In genomic region chr15:69697913-69698312, GRCh38 we compare ENCODE assay signal across 16 cellular contexts.
DNase-seq lines count a peak whose midpoint lies in the region; ATAC-seq and TF ChIP-seq lines count a peak whose summit lies in the region.
"Had no signal": no experiment of that assay in that cellular context is flagged by ENCODE, and none has a peak within 500 bp of the region (broad histone marks: within the 10 kb centered on the region; RNA-seq: fewer than 3 reads in every experiment).

No MANE protein-coding gene starts in this region.

- H3K36me3 ChIP-seq in HEK293 (ENCODE audit: control insufficient read depth in 2 of 2, insufficient read depth in 1 of 2, low read length in 2 of 2): no peaks in the 10 kb centered on the region
- H3K36me3 ChIP-seq: brain microvascular endothelial cell, right lobe of liver had no signal

- no peak overlapping the region for H3K27ac ChIP-seq in HEK293 (ENCODE audit: extremely low read depth, low read depth, low read length)
- H3K27ac ChIP-seq: brain microvascular endothelial cell, right lobe of liver had no signal

- peaks cover 0 to 2% (median 2%) of the 10 kb centered on the region in 3 donors for H3K27me3 Mint-ChIP-seq in CD14-positive monocyte (ENCODE audit: low read depth in 3 of 3)
- H3K27me3 Mint-ChIP-seq in activated T-helper 2 cell treated with anti-CD3 and anti-CD28 coated beads, Interferon-gamma antibody, Interleukin-2, Interleukin-4, amounts not matched to agents 10 μg/mL and 5 μg/mL and 100 μg/mL, durations not matched to agents 14 hours and 24 hours and 36 hours (ENCODE audit: low read depth): peaks cover 5% of the 10 kb centered on the region
- no peaks in the 10 kb centered on the region for H3K27me3 Mint-ChIP-seq in activated naive CD4-positive, alpha-beta T cell treated with anti-CD3 and anti-CD28 coated beads for 36 hours (ENCODE audit: low read depth)
- H3K27me3 Mint-ChIP-seq: activated CD4-positive, alpha-beta T cell treated with anti-CD3 and anti-CD28 coated beads for 36 hours had no signal

- no peak overlapping the region for H3K4me3 Mint-ChIP-seq in CD14-positive monocyte
- H3K4me3 Mint-ChIP-seq in activated T-helper 2 cell treated with anti-CD3 and anti-CD28 coated beads, Interferon-gamma antibody, Interleukin-2, Interleukin-4, amounts not matched to agents 10 μg/mL and 5 μg/mL and 100 μg/mL, durations not matched to agents 14 hours and 24 hours and 36 hours (ENCODE audit: low read depth): no peak overlapping the region
- H3K4me3 Mint-ChIP-seq in activated naive CD4-positive, alpha-beta T cell treated with anti-CD3 and anti-CD28 coated beads for 36 hours: no peak overlapping the region
- H3K4me3 Mint-ChIP-seq: activated CD4-positive, alpha-beta T cell treated with anti-CD3 and anti-CD28 coated beads for 36 hours; memory B cell; neural crest cell had no signal

- no peaks in the 10 kb centered on the region for H3K9me3 ChIP-seq in HEK293 (ENCODE audit: control insufficient read depth, insufficient read depth, low read depth, low read length)
- H3K9me3 ChIP-seq: right lobe of liver had no signal

- peaks cover 4 to 5% of the 10 kb centered on the region in 2 donors for H3K36me3 Mint-ChIP-seq in CD14-positive monocyte
- no peaks in the 10 kb centered on the region for H3K36me3 Mint-ChIP-seq in activated T-helper 2 cell treated with anti-CD3 and anti-CD28 coated beads, Interferon-gamma antibody, Interleukin-2, Interleukin-4, amounts not matched to agents 10 μg/mL and 5 μg/mL and 100 μg/mL, durations not matched to agents 14 hours and 24 hours and 36 hours (ENCODE audit: low read depth)
- H3K36me3 Mint-ChIP-seq in activated naive CD4-positive, alpha-beta T cell treated with anti-CD3 and anti-CD28 coated beads for 36 hours (ENCODE audit: low read depth): no peaks in the 10 kb centered on the region
- H3K36me3 Mint-ChIP-seq: memory B cell had no signal

- CTCF ChIA-PET in HEK293 (lab: Yijun Ruan, JAX): no interaction called here
- CTCF ChIA-PET in activated naive CD4-positive, alpha-beta T cell treated with anti-CD3 and anti-CD28 coated beads for 36 hours (lab: Charles Lee): no interaction called here

- no peaks in the 10 kb centered on the region for H3K4me1 ChIP-seq in HEK293 (ENCODE audit: control insufficient read depth, insufficient read depth, low read length)
- H3K4me1 ChIP-seq: right lobe of liver had no signal

- TF ChIP-seq CTCF in CD14-positive monocyte (IDR thresholded peaks at IDR 0.05) (no peak), HEK293 (tag by site-specific recombination; IDR thresholded peaks at IDR 0.05) (no peak)

- intact Hi-C loops in CD14-positive monocyte (cut with micrococcal nuclease): no loop called here
- intact Hi-C loops in activated T-helper 2 cell treated with anti-CD3 and anti-CD28 coated beads, Interferon-gamma antibody, Interleukin-2, Interleukin-4, amounts not matched to agents 10 μg/mL and 5 μg/mL and 100 μg/mL, durations not matched to agents 14 hours and 24 hours and 36 hours (cut with micrococcal nuclease): no loop called here
- intact Hi-C loops in activated naive CD4-positive, alpha-beta T cell treated with anti-CD3 and anti-CD28 coated beads for 36 hours (cut with micrococcal nuclease): no loop called here

- no peak for DNase-seq in CD14-positive monocyte (ENCODE audit: low spot score)
- DNase-seq in NCI-H345 (lab: John Stamatoyannopoulos, UW): peak; percentile 60
- peak; percentile 38 for DNase-seq in globus pallidus (ENCODE audit: low spot score)
- DNase-seq in activated T-helper 2 cell treated with anti-CD3 and anti-CD28 coated beads, Interferon-gamma antibody, Interleukin-2, Interleukin-4, amounts not matched to agents 10 μg/mL and 5 μg/mL and 100 μg/mL, durations not matched to agents 14 hours and 24 hours and 36 hours (ENCODE audit: low spot score): no peak
- DNase-seq in activated naive CD4-positive, alpha-beta T cell treated with anti-CD3 and anti-CD28 coated beads for 36 hours: no peak
- DNase-seq: activated CD4-positive, alpha-beta T cell treated with anti-CD3 and anti-CD28 coated beads for 36 hours; brain microvascular endothelial cell; dermis blood vessel endothelial cell; GOT3; NCI-H82; right lobe of liver had no signal

- H3K4me1 Mint-ChIP-seq in CD14-positive monocyte: peaks cover 31% of the 10 kb centered on the region
- no peaks in the 10 kb centered on the region for H3K4me1 Mint-ChIP-seq in activated T-helper 2 cell treated with anti-CD3 and anti-CD28 coated beads, Interferon-gamma antibody, Interleukin-2, Interleukin-4, amounts not matched to agents 10 μg/mL and 5 μg/mL and 100 μg/mL, durations not matched to agents 14 hours and 24 hours and 36 hours (ENCODE audit: low read depth)
- H3K4me1 Mint-ChIP-seq in activated naive CD4-positive, alpha-beta T cell treated with anti-CD3 and anti-CD28 coated beads for 36 hours (ENCODE audit: low read depth): no peaks in the 10 kb centered on the region
- H3K4me1 Mint-ChIP-seq: activated CD4-positive, alpha-beta T cell treated with anti-CD3 and anti-CD28 coated beads for 36 hours had no signal

- POLR2A ChIA-PET in HEK293 (lab: Yijun Ruan, JAX): no interaction called here

- no peak for ATAC-seq in HG02840 (IDR thresholded peaks at IDR 0.05; ENCODE audit: low FRiP score, unreplicated experiment)
- ATAC-seq: activated CD4-positive, alpha-beta T cell treated with anti-CD3 and anti-CD28 coated beads for 36 hours; activated naive CD4-positive, alpha-beta T cell treated with anti-CD3 and anti-CD28 coated beads, Interleukin-2, amount 50 U/mL, for 72 hours; right lobe of liver had no signal

- H3K27ac Mint-ChIP-seq in CD14-positive monocyte: peak overlapping the region in 6 of 7 donors; percentile 47 to 82 (median 56)
- H3K27ac Mint-ChIP-seq in activated T-helper 2 cell treated with anti-CD3 and anti-CD28 coated beads, Interferon-gamma antibody, Interleukin-2, Interleukin-4, amounts not matched to agents 10 μg/mL and 5 μg/mL and 100 μg/mL, durations not matched to agents 14 hours and 24 hours and 36 hours: no peak overlapping the region
- no peak overlapping the region for H3K27ac Mint-ChIP-seq in activated naive CD4-positive, alpha-beta T cell treated with anti-CD3 and anti-CD28 coated beads for 36 hours
- H3K27ac Mint-ChIP-seq: activated CD4-positive, alpha-beta T cell treated with anti-CD3 and anti-CD28 coated beads for 36 hours; activated naive CD4-positive, alpha-beta T cell treated with anti-CD3 and anti-CD28 coated beads, Interleukin-2, amount 50 U/mL, for 72 hours; memory B cell had no signal

- no peak overlapping the region for H3K4me3 ChIP-seq in HEK293 (ENCODE audit: low read depth, low read length)
- H3K4me3 ChIP-seq: right lobe of liver had no signal

- H3K9me3 Mint-ChIP-seq in CD14-positive monocyte: peaks cover 0 to 5% (median 0%) of the 10 kb centered on the region in 7 donors
- no peaks in the 10 kb centered on the region for H3K9me3 Mint-ChIP-seq in activated T-helper 2 cell treated with anti-CD3 and anti-CD28 coated beads, Interferon-gamma antibody, Interleukin-2, Interleukin-4, amounts not matched to agents 10 μg/mL and 5 μg/mL and 100 μg/mL, durations not matched to agents 14 hours and 24 hours and 36 hours
- peaks cover 3% of the 10 kb centered on the region for H3K9me3 Mint-ChIP-seq in activated naive CD4-positive, alpha-beta T cell treated with anti-CD3 and anti-CD28 coated beads for 36 hours
- H3K9me3 Mint-ChIP-seq: memory B cell had no signal

TF ChIP-seq in HEK293, 187 proteins besides CTCF, POLR2A, EP300 and RAD21:
- TF ChIP-seq ZNF350 (tag by site-specific recombination; IDR thresholded peaks at IDR 0.05): 0 out of 2 replicates have a peak, but pooled peaks have one; percentile 37
- no peak for TF ChIP-seq PRDM4 (tag by site-specific recombination; IDR thresholded peaks at IDR 0.05)

Comparison
In these comparisons a context has a peak if more than half of its experiments do, and no peak if none do; other contexts are left out.
1. DNase-seq: peak in NCI-H345 (single experiment) and globus pallidus (single experiment); none in CD14-positive monocyte (single experiment), activated T-helper 2 cell treated with anti-CD3 and anti-CD28 coated beads, Interferon-gamma antibody, Interleukin-2, Interleukin-4, amounts not matched to agents 10 μg/mL and 5 μg/mL and 100 μg/mL, durations not matched to agents 14 hours and 24 hours and 36 hours (single experiment) and activated naive CD4-positive, alpha-beta T cell treated with anti-CD3 and anti-CD28 coated beads for 36 hours (single experiment).
2. H3K27ac Mint-ChIP-seq: peak in CD14-positive monocyte (6 of 7); none in activated T-helper 2 cell treated with anti-CD3 and anti-CD28 coated beads, Interferon-gamma antibody, Interleukin-2, Interleukin-4, amounts not matched to agents 10 μg/mL and 5 μg/mL and 100 μg/mL, durations not matched to agents 14 hours and 24 hours and 36 hours (single experiment) and activated naive CD4-positive, alpha-beta T cell treated with anti-CD3 and anti-CD28 coated beads for 36 hours (single experiment).